In the genomic region with DNA sequence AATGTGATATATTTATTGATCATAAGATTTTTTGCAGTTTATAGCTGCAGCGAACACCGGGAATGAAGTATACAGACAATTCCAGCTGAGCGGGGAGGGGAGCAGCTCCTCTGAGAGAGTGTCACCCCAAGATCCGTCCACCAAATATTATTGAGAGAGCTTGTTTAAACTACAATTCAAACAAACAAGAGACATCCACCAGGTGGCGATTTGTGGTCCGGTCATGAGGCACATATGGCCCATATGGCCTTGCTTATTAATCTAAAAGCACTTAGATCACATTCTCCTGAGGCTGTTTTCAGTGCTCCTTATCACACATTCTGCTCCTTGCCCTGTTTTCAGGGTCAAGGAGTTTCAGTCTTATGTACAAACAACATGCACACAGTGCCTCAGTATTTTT, we compare ENCODE assay signal across 20 cellular contexts.
DNase-seq lines count a peak whose midpoint lies in the region; ATAC-seq and TF ChIP-seq lines count a peak whose summit lies in the region.
"Had no signal": no experiment of that assay in that cellular context is flagged by ENCODE, and none has a peak within 500 bp of the region (broad histone marks: within the 10 kb centered on the region; RNA-seq: fewer than 3 reads in every experiment).

No MANE protein-coding gene starts in this region.

- H3K9me3 ChIP-seq in HCT116 (ENCODE audit: control insufficient read depth in 1 of 2, insufficient read depth in 1 of 2, low read depth in 1 of 2, low read length in 2 of 2): no peaks in the 10 kb centered on the region
- H3K9me3 ChIP-seq in PC-9 (ENCODE audit: insufficient read depth, low read depth): no peaks in the 10 kb centered on the region
- no peaks in the 10 kb centered on the region for H3K9me3 ChIP-seq in hepatocyte (ENCODE audit: low read depth)
- H3K9me3 ChIP-seq: breast epithelium, gastrocnemius medialis, psoas muscle, suprapubic skin had no signal

- H3K4me3 Mint-ChIP-seq in activated naive CD4-positive, alpha-beta T cell treated with anti-CD3 and anti-CD28 coated beads for 36 hours: no peak overlapping the region
- H3K4me3 Mint-ChIP-seq: activated T-helper 17 cell treated with anti-CD3 and anti-CD28 coated beads, Interleukin-2, amount 50 U/mL, for 72 hours had no signal

- BruUV-seq in HCT116 (replicated peaks; lab: Mats Ljungman, UMichigan) (no TSS peak), PC-9 (replicated peaks; lab: Mats Ljungman, UMichigan) (no TSS peak)

- no peak overlapping the region for H2AFZ ChIP-seq in HCT116 (ENCODE audit: low read depth, low read length, poor library complexity, severe bottlenecking)
- no peak overlapping the region for H2AFZ ChIP-seq in PC-9
- no peak overlapping the region for H2AFZ ChIP-seq in hepatocyte
- H2AFZ ChIP-seq: GM23248 had no signal

- no peaks in the 10 kb centered on the region for H3F3A ChIP-seq in PC-9 (ENCODE audit: insufficient read depth, low read depth)

- CTCF ChIA-PET in HCT116 (lab: Charles Lee) (no interaction called here), PC-9 (lab: Charles Lee) (no interaction called here)
- CTCF ChIA-PET in activated naive CD4-positive, alpha-beta T cell treated with anti-CD3 and anti-CD28 coated beads for 36 hours (lab: Charles Lee): interaction anchor here (1.2 kb wide), 1 partner anchor 30 kb away, joined by 3 read pairs; no protein-coding TSS in a partner anchor

- H3K9me3 Mint-ChIP-seq in activated naive CD4-positive, alpha-beta T cell treated with anti-CD3 and anti-CD28 coated beads for 36 hours: no peaks in the 10 kb centered on the region

- DNase-seq in D341Med (ENCODE audit: low spot score) (peak; percentile 16), HCT116 (ENCODE audit: low read depth, low spot score) (peak; percentile 1), PC-9 (no peak), hepatocyte (ENCODE audit: low spot score) (peak; percentile 18), NCI-H2171 (lab: John Stamatoyannopoulos, UW) (no peak)
- DNase-seq in activated CD4-positive, alpha-beta T cell treated with anti-CD3 and anti-CD28 coated beads for 4 hours: no peak
- no peak for DNase-seq in activated naive CD4-positive, alpha-beta T cell treated with anti-CD3 and anti-CD28 coated beads for 36 hours
- DNase-seq: gastrocnemius medialis, GM23248, midbrain, NCI-H1105, psoas muscle, spleen had no signal

- H3K27me3 Mint-ChIP-seq in activated naive CD4-positive, alpha-beta T cell treated with anti-CD3 and anti-CD28 coated beads for 36 hours (ENCODE audit: low read depth): no peaks in the 10 kb centered on the region
- H3K27me3 Mint-ChIP-seq: activated T-helper 17 cell treated with anti-CD3 and anti-CD28 coated beads, Interleukin-2, amount 50 U/mL, for 72 hours had no signal

- TF ChIP-seq CTCF in HCT116 (IDR thresholded peaks at IDR 0.05 in 2 of 3, conservative IDR thresholded peaks at IDR 0.05 in 1 of 3; ENCODE audit: borderline replicate concordance in 1 of 3, insufficient read depth in 1 of 3, low read depth in 2 of 3, low read length in 2 of 3) (peak in 2 of 3 experiments; percentile 22 to 25; a peak in 1 of 6 replicates), PC-9 (conservative IDR thresholded peaks at IDR 0.05) (peak; percentile 41; the same call in 1 of the 2 replicates), hepatocyte (IDR thresholded peaks at IDR 0.05; ENCODE audit: poor library complexity) (no peak)

- H3K4me1 Mint-ChIP-seq in activated naive CD4-positive, alpha-beta T cell treated with anti-CD3 and anti-CD28 coated beads for 36 hours (ENCODE audit: low read depth): no peaks in the 10 kb centered on the region
- H3K4me1 Mint-ChIP-seq: activated T-helper 17 cell treated with anti-CD3 and anti-CD28 coated beads, Interleukin-2, amount 50 U/mL, for 72 hours had no signal

- no peak for TF ChIP-seq RAD21 in HCT116 (IDR thresholded peaks at IDR 0.05; ENCODE audit: low read depth)

- no peaks in the 10 kb centered on the region for H3K36me3 Mint-ChIP-seq in activated naive CD4-positive, alpha-beta T cell treated with anti-CD3 and anti-CD28 coated beads for 36 hours (ENCODE audit: low read depth)

- no peaks in the 10 kb centered on the region for H3K27me3 ChIP-seq in HCT116 (ENCODE audit: insufficient read depth, low read length)
- no peaks in the 10 kb centered on the region for H3K27me3 ChIP-seq in PC-9 (ENCODE audit: insufficient read depth, low read depth)
- no peaks in the 10 kb centered on the region for H3K27me3 ChIP-seq in hepatocyte
- H3K27me3 ChIP-seq: breast epithelium, gastrocnemius medialis, spleen, suprapubic skin had no signal

- H3K9ac ChIP-seq in HCT116 (ENCODE audit: low read length): no peak overlapping the region
- H3K9ac ChIP-seq: GM23248 had no signal

- H3K27ac ChIP-seq in HCT116 (ENCODE audit: low read depth, low read length) (no peak overlapping the region), PC-9 (no peak overlapping the region), hepatocyte (no peak overlapping the region)
- H3K27ac ChIP-seq: breast epithelium, gastrocnemius medialis, GM23248, HL-60, psoas muscle, spleen, suprapubic skin had no signal

- H4K20me1 ChIP-seq in HCT116 (ENCODE audit: insufficient read depth) (no peaks in the 10 kb centered on the region), PC-9 (ENCODE audit: insufficient read depth) (no peaks in the 10 kb centered on the region), hepatocyte (ENCODE audit: insufficient read depth, poor library complexity, severe bottlenecking) (no peaks in the 10 kb centered on the region)

- peaks cover 0 to 7% of the 10 kb centered on the region in 2 experiments; a peak in 1 of 4 replicates for H3K4me1 ChIP-seq in HCT116 (ENCODE audit: control insufficient read depth in 1 of 2, insufficient read depth in 2 of 2, low read length in 2 of 2)
- H3K4me1 ChIP-seq in PC-9 (replicated peaks; ENCODE audit: insufficient read depth): peaks cover 7% of the 10 kb centered on the region; the same call in 1 of the 2 replicates
- no peaks in the 10 kb centered on the region for H3K4me1 ChIP-seq in hepatocyte (ENCODE audit: insufficient read depth)
- H3K4me1 ChIP-seq: breast epithelium, gastrocnemius medialis, psoas muscle, spleen, suprapubic skin had no signal

- H3K9me2 ChIP-seq in HCT116 (ENCODE audit: insufficient read depth) (no peaks in the 10 kb centered on the region), PC-9 (ENCODE audit: insufficient read depth) (no peaks in the 10 kb centered on the region), hepatocyte (replicated peaks; ENCODE audit: insufficient read depth) (no peaks in the 10 kb centered on the region)

- TF ChIP-seq POLR2A in HCT116 (IDR thresholded peaks at IDR 0.05; ENCODE audit: borderline replicate concordance, extremely low read depth, insufficient read depth, insufficient read length): no peak

- H3K79me2 ChIP-seq in HCT116 (ENCODE audit: insufficient read depth, low read length) (no peaks in the 10 kb centered on the region), PC-9 (ENCODE audit: low read depth) (no peaks in the 10 kb centered on the region), hepatocyte (no peaks in the 10 kb centered on the region)

- intact Hi-C loops in HCT116 (cut with micrococcal nuclease) (no loop called here), PC-9 (cut with micrococcal nuclease; ENCODE audit: unreplicated experiment) (loop anchor here (1.0 kb wide), 1 partner anchor 82 kb away; no protein-coding TSS in a partner anchor)
- intact Hi-C loops in activated naive CD4-positive, alpha-beta T cell treated with anti-CD3 and anti-CD28 coated beads for 36 hours (cut with micrococcal nuclease): no loop called here

- H3K4me2 ChIP-seq in HCT116 (ENCODE audit: low read length) (no peak overlapping the region), PC-9 (no peak overlapping the region), hepatocyte (no peak overlapping the region)

- RAD21 ChIA-PET in HCT116 (lab: Charles Lee; ENCODE audit: low non-redundant PET in 1 of 2, low total read pairs in 2 of 2, uncharacterized antibody in 2 of 2, unreplicated experiment in 2 of 2): no interaction called here

- H3K4me3 ChIP-seq in HCT116 (replicated peaks in 1 of 2; ENCODE audit: low read depth in 1 of 2, low read length in 2 of 2) (no peak overlapping the region), PC-9 (no peak overlapping the region), hepatocyte (no peak overlapping the region)
- H3K4me3 ChIP-seq: breast epithelium, gastrocnemius medialis, GM23248, psoas muscle, spleen, suprapubic skin had no signal

- 85% methylated on average over 6 of the region's 6 CpGs for WGBS in hepatocyte (ENCODE audit: low lambda C conversion rate, missing lambda C conversion rate)

- peak; percentile 36; the same call in 1 of the 2 replicates for ATAC-seq in HCT116
- no peak for ATAC-seq in GM18870 (IDR thresholded peaks at IDR 0.05; ENCODE audit: unreplicated experiment)
- ATAC-seq: activated CD4-positive, CD25-positive, alpha-beta regulatory T cell treated with anti-CD3 and anti-CD28 coated beads, Interleukin-2, amount 50 U/mL, for 24 hours; activated T-helper 17 cell treated with anti-CD3 and anti-CD28 coated beads, Interleukin-2, amount 50 U/mL, for 72 hours; gastrocnemius medialis; psoas muscle; Right ventricle myocardium inferior had no signal

- POLR2A ChIA-PET in HCT116 (lab: Charles Lee) (no interaction called here), PC-9 (lab: Charles Lee; ENCODE audit: unreplicated experiment) (interaction anchor here (0.6 kb wide), 1 partner anchor 19 kb away, joined by 7 read pairs; no protein-coding TSS in a partner anchor)

- no peaks in the 10 kb centered on the region for H3K36me3 ChIP-seq in HCT116 (ENCODE audit: control insufficient read depth in 1 of 2, insufficient read depth in 2 of 2, low read length in 2 of 2)
- no peaks in the 10 kb centered on the region for H3K36me3 ChIP-seq in PC-9 (ENCODE audit: low read depth)
- no peaks in the 10 kb centered on the region for H3K36me3 ChIP-seq in hepatocyte (replicated peaks; ENCODE audit: insufficient read depth, low read depth)
- H3K36me3 ChIP-seq: breast epithelium, gastrocnemius medialis, spleen, suprapubic skin had no signal

- H3K27ac Mint-ChIP-seq in activated naive CD4-positive, alpha-beta T cell treated with anti-CD3 and anti-CD28 coated beads for 36 hours: no peak overlapping the region
- H3K27ac Mint-ChIP-seq: activated T-helper 17 cell treated with anti-CD3 and anti-CD28 coated beads, Interleukin-2, amount 50 U/mL, for 72 hours had no signal

TF ChIP-seq in HCT116, 20 proteins besides CTCF, POLR2A, EP300 and RAD21:
- TF ChIP-seq POLR2AphosphoS5 (IDR thresholded peaks at IDR 0.05; ENCODE audit: low read depth, low read length): no peak

Comparison
In these comparisons a context has a peak if more than half of its experiments do, and no peak if none do; other contexts are left out.
1. DNase-seq: peak in D341Med (single experiment), HCT116 (single experiment) and hepatocyte (single experiment); none in PC-9 (0 of 2), activated CD4-positive, alpha-beta T cell treated with anti-CD3 and anti-CD28 coated beads for 4 hours (0 of 2), activated naive CD4-positive, alpha-beta T cell treated with anti-CD3 and anti-CD28 coated beads for 36 hours (single experiment) and NCI-H2171 (single experiment).